ENCODE assay signal across 1 cellular context in genomic region chr12:76024102-76024781, GRCh38.
TF ChIP-seq lines count a peak whose summit lies in the region.

No MANE protein-coding gene starts in this region.

TF ChIP-seq in A549, 52 proteins besides CTCF, POLR2A, EP300 and RAD21 (continued from another document):
- peak; percentile 32; the same call in 1 of the 2 replicates for TF ChIP-seq REST (IDR thresholded peaks at IDR 0.05)
- no peak for TF ChIP-seq BHLHE40 (IDR thresholded peaks at IDR 0.05; ENCODE audit: low read depth, low read length)
- no peak for TF ChIP-seq KDM5A (IDR thresholded peaks at IDR 0.05)
- TF ChIP-seq RCOR1 (IDR thresholded peaks at IDR 0.05; ENCODE audit: low read depth, low read length) = no peak
- TF ChIP-seq ATOH8 (CRISPR knock-in tag; IDR thresholded peaks at IDR 0.05; ENCODE audit: low read depth) = peak; percentile 54; the same call in 1 of the 2 replicates
- TF ChIP-seq ZNF302 (CRISPR knock-in tag; IDR thresholded peaks at IDR 0.05) = no peak
- TF ChIP-seq PBX3 (IDR thresholded peaks at IDR 0.05) = no peak
- no peak for TF ChIP-seq MAFK (IDR thresholded peaks at IDR 0.05; ENCODE audit: partially characterized antibody)
- no peak for TF ChIP-seq SREBF2 (IDR thresholded peaks at IDR 0.05)
- TF ChIP-seq RNF2 (IDR thresholded peaks at IDR 0.05; ENCODE audit: borderline replicate concordance, low read depth) = no peak
- no peak for TF ChIP-seq ELK1 (IDR thresholded peaks at IDR 0.05; ENCODE audit: low read depth, low read length)
- no peak for TF ChIP-seq KDM1A (IDR thresholded peaks at IDR 0.05; ENCODE audit: low read depth)
- peak; percentile 29; the same call in 1 of the 2 replicates for TF ChIP-seq TP53 (CRISPR knock-in tag; IDR thresholded peaks at IDR 0.05)
- TF ChIP-seq HEYL (CRISPR knock-in tag; IDR thresholded peaks at IDR 0.05) = no peak
- no peak for TF ChIP-seq HES2 (IDR thresholded peaks at IDR 0.05)
- no peak for TF ChIP-seq ZSCAN20 (CRISPR knock-in tag; IDR thresholded peaks at IDR 0.05)
- TF ChIP-seq HOXB13 (CRISPR knock-in tag; IDR thresholded peaks at IDR 0.05; ENCODE audit: low read depth) = peak; percentile 27; the same call in 1 of the 2 replicates
- no peak for TF ChIP-seq CHD4 (IDR thresholded peaks at IDR 0.05; ENCODE audit: borderline replicate concordance)
- TF ChIP-seq HDAC2 (IDR thresholded peaks at IDR 0.05) = no peak
- TF ChIP-seq ZC3H11A (IDR thresholded peaks at IDR 0.05) = no peak
- TF ChIP-seq FOSB (CRISPR knock-in tag; IDR thresholded peaks at IDR 0.05) = peak; percentile 83
- TF ChIP-seq EHF (CRISPR knock-in tag; IDR thresholded peaks at IDR 0.05) = peak; percentile 13; the same call in 1 of the 2 replicates
- 0 out of 2 replicates have a peak, but pooled peaks have one; percentile 53 for TF ChIP-seq HOXB5 (CRISPR knock-in tag; IDR thresholded peaks at IDR 0.05)
- TF ChIP-seq POLR2AphosphoS2 (conservative IDR thresholded peaks at IDR 0.05; ENCODE audit: low read length) = peak; percentile 57; the same call in 1 of the 2 replicates
- TF ChIP-seq NPAS2 (CRISPR knock-in tag; IDR thresholded peaks at IDR 0.05; ENCODE audit: borderline replicate concordance) = no peak
- no peak for TF ChIP-seq NFE2L2 (conservative IDR thresholded peaks at IDR 0.05; ENCODE audit: low read length)
- no peak for TF ChIP-seq PHF8 (IDR thresholded peaks at IDR 0.05; ENCODE audit: borderline replicate concordance, low read depth)
- no peak for TF ChIP-seq CHD2 (IDR thresholded peaks at IDR 0.05; ENCODE audit: low read length, partially characterized antibody)
- 0 out of 2 replicates have a peak, but pooled peaks have one; percentile 36 for TF ChIP-seq EHMT2 (IDR thresholded peaks at IDR 0.05; ENCODE audit: low read depth)
- TF ChIP-seq BCL3 (IDR thresholded peaks at IDR 0.05) = no peak
- no peak for TF ChIP-seq MAX (IDR thresholded peaks at IDR 0.05)
- no peak; a peak in 1 of 5 replicates for TF ChIP-seq JUN (IDR thresholded peaks at IDR 0.05)
- TF ChIP-seq MAZ (IDR thresholded peaks at IDR 0.05; ENCODE audit: borderline replicate concordance, low read depth, low read length) = no peak
- no peak for TF ChIP-seq MYC (IDR thresholded peaks at IDR 0.05; ENCODE audit: borderline replicate concordance, low read length)
TF ChIP-seq in A549: peak in this region for 14.
